9 cellular contexts compared by ENCODE assay signal in the genomic region with DNA sequence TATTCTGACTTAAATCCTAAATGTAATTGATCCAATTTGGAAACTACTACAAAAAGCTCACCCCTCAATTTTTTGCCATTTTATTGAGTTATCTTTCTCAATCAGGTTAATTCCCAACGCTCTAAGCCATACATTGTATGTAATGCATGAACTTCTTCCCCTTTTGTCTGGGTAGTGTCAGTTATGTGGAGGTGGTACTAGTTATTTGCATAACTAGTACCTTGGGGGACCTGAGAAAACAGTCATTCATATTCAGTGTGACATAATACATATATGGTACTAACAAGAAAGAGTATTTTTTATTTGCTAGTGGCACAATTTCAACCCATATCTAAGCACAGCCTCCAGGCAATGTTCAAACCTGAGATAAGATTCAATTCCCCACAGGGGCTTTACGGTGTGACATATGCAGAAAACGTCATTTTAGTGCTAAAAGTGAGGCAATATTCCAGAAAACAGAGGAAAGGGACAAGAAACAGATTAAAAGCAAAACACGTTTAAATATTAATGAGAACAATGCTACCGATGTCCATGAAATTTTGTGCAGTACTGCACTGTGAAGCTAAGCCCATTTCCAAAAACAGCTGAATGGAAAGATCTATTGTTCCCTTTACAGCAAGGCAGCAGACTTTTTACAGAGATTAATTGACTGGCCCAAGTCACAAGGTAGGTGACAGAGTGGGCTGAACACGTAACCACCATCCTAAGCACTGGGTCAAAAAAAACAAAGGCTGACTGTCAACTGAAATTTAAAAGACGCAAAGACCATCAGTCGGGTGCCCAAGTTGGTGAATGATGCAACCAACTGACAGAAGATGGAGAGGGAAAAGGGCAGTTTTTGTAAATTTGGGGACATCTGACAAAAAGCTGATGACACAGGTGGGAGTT. TPM values are rescaled to one million over a fixed set of nuclear protein-coding genes. Genes with fewer than 3 reads are reported as not detected.
A peak's percentile ranks its signal among the peaks of the same experiment; 100 is the strongest.
DNase-seq lines count a peak whose midpoint lies in the region; ATAC-seq and TF ChIP-seq lines count a peak whose summit lies in the region.
"Had no signal": no experiment of that assay in that cellular context is flagged by ENCODE, and none has a peak within 500 bp of the region (broad histone marks: within the 10 kb centered on the region; RNA-seq: fewer than 3 reads in every experiment).

No MANE protein-coding gene starts in this region.

- no peaks in the 10 kb centered on the region for H3K9me2 ChIP-seq in SU-DHL-6 (replicated peaks; ENCODE audit: insufficient read depth, low read length)

- H3K9me3 Mint-ChIP-seq in activated CD8-positive, alpha-beta memory T cell treated with anti-CD3 and anti-CD28 coated beads, Interleukin-2, amount 10 ng/mL, durations not matched to agents 7 days and 5 days (ENCODE audit: low read depth): no peaks in the 10 kb centered on the region
- no peaks in the 10 kb centered on the region for H3K9me3 Mint-ChIP-seq in stimulated activated naive B cell treated with anti-CD40 and anti-IgM and Interleukin-4, amounts not matched to agents 10 μg/mL and 1 μg/mL and 100 μg/mL, for 72 hours

- H3K27me3 Mint-ChIP-seq in activated CD8-positive, alpha-beta memory T cell treated with anti-CD3 and anti-CD28 coated beads, Interleukin-2, amount 10 ng/mL, durations not matched to agents 7 days and 5 days: no peaks in the 10 kb centered on the region
- H3K27me3 Mint-ChIP-seq in stimulated activated naive B cell treated with anti-CD40 and anti-IgM and Interleukin-4, amounts not matched to agents 10 μg/mL and 1 μg/mL and 100 μg/mL, for 72 hours: no peaks in the 10 kb centered on the region

- peak overlapping the region; percentile 73 for H3K4me2 ChIP-seq in SU-DHL-6 (ENCODE audit: low read depth, low read length, poor library complexity, severe bottlenecking)

- no peaks in the 10 kb centered on the region for H4K20me1 ChIP-seq in SU-DHL-6 (ENCODE audit: low read depth, low read length)

- no peaks in the 10 kb centered on the region for H3K27me3 ChIP-seq in SU-DHL-6 (ENCODE audit: low read length)
- H3K27me3 ChIP-seq in tibial nerve: no peaks in the 10 kb centered on the region

- H3K9me3 ChIP-seq in SU-DHL-6 (ENCODE audit: insufficient read depth, low read length) (no peaks in the 10 kb centered on the region), tibial nerve (no peaks in the 10 kb centered on the region)

- H3K4me1 Mint-ChIP-seq in activated CD8-positive, alpha-beta memory T cell treated with anti-CD3 and anti-CD28 coated beads, Interleukin-2, amount 10 ng/mL, durations not matched to agents 7 days and 5 days: peaks cover 21% of the 10 kb centered on the region
- H3K4me1 Mint-ChIP-seq in stimulated activated naive B cell treated with anti-CD40 and anti-IgM and Interleukin-4, amounts not matched to agents 10 μg/mL and 1 μg/mL and 100 μg/mL, for 72 hours: peaks cover 16 to 32% of the 10 kb centered on the region in 2 donors

- H3K27ac ChIP-seq in SU-DHL-6 (ENCODE audit: low read depth, low read length) (peak overlapping the region; percentile 75; the same call in 1 of the 2 replicates), tibial nerve (no peak overlapping the region)

- peaks cover 0 to 19% (median 6%) of the 10 kb centered on the region in 4 donors for H3K4me1 ChIP-seq in tibial nerve

- H3K4me3 ChIP-seq in SU-DHL-6 (ENCODE audit: insufficient read depth, low read length, poor library complexity, severe bottlenecking) (peak overlapping the region; percentile 99), fibroblast of mammary gland (ENCODE audit: control insufficient read depth, low read depth, low read length) (peak overlapping the region; percentile 68), tibial nerve (no peak overlapping the region)

- H3K36me3 Mint-ChIP-seq in activated CD8-positive, alpha-beta memory T cell treated with anti-CD3 and anti-CD28 coated beads, Interleukin-2, amount 10 ng/mL, durations not matched to agents 7 days and 5 days: peaks cover 11% of the 10 kb centered on the region
- H3K36me3 Mint-ChIP-seq in stimulated activated naive B cell treated with anti-CD40 and anti-IgM and Interleukin-4, amounts not matched to agents 10 μg/mL and 1 μg/mL and 100 μg/mL, for 72 hours: peaks cover 8 to 9% of the 10 kb centered on the region in 2 donors

- DNase-seq in activated CD8-positive, alpha-beta memory T cell treated with anti-CD3 and anti-CD28 coated beads, Interleukin-2, amount 10 ng/mL, durations not matched to agents 7 days and 5 days: no peak
- no peak for DNase-seq in activated CD8-positive, alpha-beta memory T cell treated with anti-CD3 and anti-CD28 coated beads, Interleukin-2, amount 50 U/mL, for 48 hours
- DNase-seq in fibroblast of mammary gland (ENCODE audit: low read depth) (no peak), tibial nerve (ENCODE audit: low spot score in 2 of 2) (no peak), NCI-H446 (lab: John Stamatoyannopoulos, UW) (no peak)
- no peak for DNase-seq in stimulated activated naive B cell treated with anti-CD40 and anti-IgM and Interleukin-4, amounts not matched to agents 10 μg/mL and 1 μg/mL and 100 μg/mL, for 72 hours
- DNase-seq: islet precursor cell had no signal

- peak overlapping the region; percentile 97 for H3K9ac ChIP-seq in SU-DHL-6 (ENCODE audit: low read length)

- peak in 1 of 2 donors; percentile 6 for TF ChIP-seq EP300 in tibial nerve (IDR thresholded peaks at IDR 0.05)

- CTCF ChIA-PET in activated CD8-positive, alpha-beta memory T cell treated with anti-CD3 and anti-CD28 coated beads, Interleukin-2, amount 10 ng/mL, durations not matched to agents 7 days and 5 days (lab: Charles Lee): interaction anchor here (0.9 to 4.2 kb wide), 9 partner anchors 12 to 121 kb away, joined by 3 to 22 read pairs (median 3); a partner anchor contains a TSS

- TF ChIP-seq CTCF in SU-DHL-6 (IDR thresholded peaks at IDR 0.05; ENCODE audit: insufficient read depth, low read length, poor library complexity, severe bottlenecking): no peak
- no peak for TF ChIP-seq CTCF in fibroblast of mammary gland (conservative IDR thresholded peaks at IDR 0.05; ENCODE audit: control insufficient read depth, insufficient read depth, low read depth, low read length)
- no peak for TF ChIP-seq CTCF in tibial nerve (IDR thresholded peaks at IDR 0.05)

- ATAC-seq in activated CD8-positive, alpha-beta memory T cell treated with anti-CD3 and anti-CD28 coated beads, Interleukin-2, amount 10 ng/mL, durations not matched to agents 7 days and 5 days: no peak
- no peak for ATAC-seq in stimulated activated naive B cell treated with anti-CD40 and anti-IgM and Interleukin-4, amounts not matched to agents 10 μg/mL and 1 μg/mL and 100 μg/mL, for 72 hours (replicated peaks)
- no peak for ATAC-seq in HG03520 (IDR thresholded peaks at IDR 0.05; ENCODE audit: unreplicated experiment)

- H3K79me2 ChIP-seq in SU-DHL-6 (ENCODE audit: insufficient read depth, low read length): no peaks in the 10 kb centered on the region

- peak overlapping the region; percentile 90 for H2AFZ ChIP-seq in SU-DHL-6 (ENCODE audit: low read depth, low read length, severe bottlenecking)

- H3K36me3 ChIP-seq in SU-DHL-6 (ENCODE audit: low read length): no peaks in the 10 kb centered on the region
- peaks cover 0 to 23% (median 0%) of the 10 kb centered on the region in 3 donors for H3K36me3 ChIP-seq in tibial nerve

- peaks cover 9% of the 10 kb centered on the region for H3F3A ChIP-seq in SU-DHL-6 (ENCODE audit: insufficient read depth)

- TF ChIP-seq POLR2A in tibial nerve (IDR thresholded peaks at IDR 0.05): no peak

- 65 to 73% methylated on average over 8 of the region's 8 CpGs for WGBS in tibial nerve, 2 donors

- peak overlapping the region; percentile 81 for H3K27ac Mint-ChIP-seq in activated CD8-positive, alpha-beta memory T cell treated with anti-CD3 and anti-CD28 coated beads, Interleukin-2, amount 10 ng/mL, durations not matched to agents 7 days and 5 days
- H3K27ac Mint-ChIP-seq in stimulated activated naive B cell treated with anti-CD40 and anti-IgM and Interleukin-4, amounts not matched to agents 10 μg/mL and 1 μg/mL and 100 μg/mL, for 72 hours: peak overlapping the region; percentile 88

- peak overlapping the region; percentile 75 for H3K4me3 Mint-ChIP-seq in activated CD8-positive, alpha-beta memory T cell treated with anti-CD3 and anti-CD28 coated beads, Interleukin-2, amount 10 ng/mL, durations not matched to agents 7 days and 5 days
- peak overlapping the region; percentile 83 to 89 for H3K4me3 Mint-ChIP-seq in stimulated activated naive B cell treated with anti-CD40 and anti-IgM and Interleukin-4, amounts not matched to agents 10 μg/mL and 1 μg/mL and 100 μg/mL, for 72 hours

RNA-seq across cellular contexts. Expression of a gene that starts 1.4 kb away (rescaled TPM):
- total RNA-seq in activated CD8-positive, alpha-beta memory T cell treated with anti-CD3 and anti-CD28 coated beads, Interleukin-2, amount 10 ng/mL, durations not matched to agents 7 days and 5 days: 10 to 100 TPM; 14.2 to 16.2 TPM
- total RNA-seq in tibial nerve: 10 to 100 TPM; 14.4 to 19.0 (median 17.4) TPM

RNA-seq across cellular contexts. Expression of a gene that starts 41.4 kb away (rescaled TPM):
- under 1 TPM in 1 of 2 experiments, not detected in 1; 0.14 TPM for total RNA-seq in activated CD8-positive, alpha-beta memory T cell treated with anti-CD3 and anti-CD28 coated beads, Interleukin-2, amount 10 ng/mL, durations not matched to agents 7 days and 5 days
- total RNA-seq in tibial nerve: not detected

Comparison
In these comparisons a context has a peak if more than half of its experiments do, and no peak if none do; other contexts are left out.
1. H3K4me3 ChIP-seq: peak in SU-DHL-6 (single experiment) and fibroblast of mammary gland (single experiment); none in tibial nerve (0 of 4).